In the genomic region with DNA sequence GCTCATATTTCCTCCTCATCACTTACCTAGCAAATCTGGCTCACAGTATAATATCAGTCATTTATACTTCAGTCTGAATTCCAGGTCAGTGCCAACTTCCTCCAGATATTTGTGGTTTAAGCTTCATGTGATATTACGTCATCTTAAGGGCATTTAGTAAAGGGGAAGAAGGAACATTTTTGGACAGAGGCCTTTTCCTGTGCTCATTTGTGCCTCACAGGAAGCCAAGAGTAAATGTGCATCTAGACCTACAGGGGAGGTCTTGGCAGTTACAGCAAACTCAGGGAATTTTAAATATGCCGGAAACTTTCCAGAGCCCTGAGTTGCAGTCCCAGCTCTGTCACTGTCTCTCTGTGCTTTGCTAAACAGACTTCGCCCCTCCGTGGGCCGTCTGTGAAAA, we compare ENCODE assay signal across 8 cellular contexts. TPM values are rescaled to one million over a fixed set of nuclear protein-coding genes. Genes with fewer than 3 reads are reported as not detected.
DNase-seq lines count a peak whose midpoint lies in the region; ATAC-seq and TF ChIP-seq lines count a peak whose summit lies in the region.

No MANE protein-coding gene starts in this region.

- H3K36me3 Mint-ChIP-seq in activated naive CD8-positive, alpha-beta T cell treated with anti-CD3 and anti-CD28 coated beads, Interleukin-2, amount 50 U/mL, for 24 hours (ENCODE audit: low read depth): no peaks in the 10 kb centered on the region

- H3K27ac ChIP-seq in HL-60 (replicated peaks): no peak overlapping the region
- H3K27ac ChIP-seq in spleen: peak overlapping the region in 5 of 8 donors; percentile 15 to 63 (median 45)

- H3K9me3 Mint-ChIP-seq in activated naive CD8-positive, alpha-beta T cell treated with anti-CD3 and anti-CD28 coated beads, Interleukin-2, amount 50 U/mL, for 24 hours: no peaks in the 10 kb centered on the region

- H3K9me3 ChIP-seq in spleen: no peaks in the 10 kb centered on the region

- DNase-seq in HL-60 (ENCODE audit: low read depth in 1 of 2, low spot score in 1 of 2) (peak; percentile 20 to 47), UCSD-AML1 (lab: John Stamatoyannopoulos, UW; ENCODE audit: unreplicated experiment) (peak; percentile 26), Right ventricle myocardium superior (no peak), spleen (no peak), T1000 (lab: John Stamatoyannopoulos, UW) (no peak)
- no peak for DNase-seq in activated naive CD8-positive, alpha-beta T cell treated with anti-CD3 and anti-CD28 coated beads, Interleukin-2, amount 50 U/mL, for 24 hours

- no peaks in the 10 kb centered on the region for H3K36me3 ChIP-seq in spleen

- no peak for TF ChIP-seq CTCF in HL-60 (IDR thresholded peaks at IDR 0.05; ENCODE audit: insufficient read depth, low read length)
- TF ChIP-seq CTCF in spleen (IDR thresholded peaks at IDR 0.05 in 8 of 11, conservative IDR thresholded peaks at IDR 0.05 in 3 of 11): no peak

- H3K27me3 Mint-ChIP-seq in activated naive CD8-positive, alpha-beta T cell treated with anti-CD3 and anti-CD28 coated beads, Interleukin-2, amount 50 U/mL, for 24 hours: peaks cover 14% of the 10 kb centered on the region

- H3K27me3 ChIP-seq in HL-60 (ENCODE audit: insufficient read depth, poor library complexity, severe bottlenecking) (peaks cover 5% of the 10 kb centered on the region), spleen (replicated peaks in 1 of 7) (peaks cover 0 to 28% (median 0%) of the 10 kb centered on the region in 7 donors)

- H3K4me1 Mint-ChIP-seq in activated naive CD8-positive, alpha-beta T cell treated with anti-CD3 and anti-CD28 coated beads, Interleukin-2, amount 50 U/mL, for 24 hours: no peaks in the 10 kb centered on the region

- H3K4me1 ChIP-seq in spleen: peaks cover 0 to 18% (median 14%) of the 10 kb centered on the region in 6 donors

- intact Hi-C loops in Right ventricle myocardium superior (cut with DNase I) (no loop called here), spleen (cut with DNase I; ENCODE audit: low total_unique reads) (no loop called here)

- no peak overlapping the region for H3K27ac Mint-ChIP-seq in activated naive CD8-positive, alpha-beta T cell treated with anti-CD3 and anti-CD28 coated beads, Interleukin-2, amount 50 U/mL, for 24 hours

- ATAC-seq in Right ventricle myocardium superior (ENCODE audit: poor library complexity) (peak; percentile 49), HG03139 (IDR thresholded peaks at IDR 0.05; ENCODE audit: unreplicated experiment) (no peak)
- ATAC-seq in activated CD4-positive, CD25-positive, alpha-beta regulatory T cell treated with anti-CD3 and anti-CD28 coated beads, Interleukin-2, amount 50 U/mL, for 24 hours: no peak
- ATAC-seq in activated naive CD8-positive, alpha-beta T cell treated with anti-CD3 and anti-CD28 coated beads, Interleukin-2, amount 50 U/mL, for 24 hours: no peak

- no peak overlapping the region for H3K4me3 Mint-ChIP-seq in activated naive CD8-positive, alpha-beta T cell treated with anti-CD3 and anti-CD28 coated beads, Interleukin-2, amount 50 U/mL, for 24 hours

- 31 to 64% (median 43%) methylated on average over 5 of the region's 5 CpGs for WGBS in spleen, 5 donors

- no peak overlapping the region for H3K4me3 ChIP-seq in HL-60 (replicated peaks; ENCODE audit: insufficient read depth, low read length)
- no peak overlapping the region for H3K4me3 ChIP-seq in spleen

- no peak for TF ChIP-seq POLR2A in spleen (IDR thresholded peaks at IDR 0.05)

RNA-seq across cellular contexts. Expression of gene KCNIP1, which starts 12.3 kb away (rescaled TPM):
- total RNA-seq in Right ventricle myocardium superior: not detected
- 10 to 100 TPM in 3 of 7 donors, 1 to 10 TPM in 4; 5.7 to 20.0 (median 9.9) TPM for total RNA-seq in spleen
- under 1 TPM; 0.08 to 0.86 (median 0.46) TPM for polyA plus RNA-seq in spleen

Comparison
In these comparisons a context has a peak if more than half of its experiments do, and no peak if none do; other contexts are left out.
1. DNase-seq: peak in HL-60 (2 of 2) and UCSD-AML1 (single experiment); none in Right ventricle myocardium superior (single experiment), spleen (single experiment), activated naive CD8-positive, alpha-beta T cell treated with anti-CD3 and anti-CD28 coated beads, Interleukin-2, amount 50 U/mL, for 24 hours (single experiment) and T1000 (single experiment).